In the genomic region with DNA sequence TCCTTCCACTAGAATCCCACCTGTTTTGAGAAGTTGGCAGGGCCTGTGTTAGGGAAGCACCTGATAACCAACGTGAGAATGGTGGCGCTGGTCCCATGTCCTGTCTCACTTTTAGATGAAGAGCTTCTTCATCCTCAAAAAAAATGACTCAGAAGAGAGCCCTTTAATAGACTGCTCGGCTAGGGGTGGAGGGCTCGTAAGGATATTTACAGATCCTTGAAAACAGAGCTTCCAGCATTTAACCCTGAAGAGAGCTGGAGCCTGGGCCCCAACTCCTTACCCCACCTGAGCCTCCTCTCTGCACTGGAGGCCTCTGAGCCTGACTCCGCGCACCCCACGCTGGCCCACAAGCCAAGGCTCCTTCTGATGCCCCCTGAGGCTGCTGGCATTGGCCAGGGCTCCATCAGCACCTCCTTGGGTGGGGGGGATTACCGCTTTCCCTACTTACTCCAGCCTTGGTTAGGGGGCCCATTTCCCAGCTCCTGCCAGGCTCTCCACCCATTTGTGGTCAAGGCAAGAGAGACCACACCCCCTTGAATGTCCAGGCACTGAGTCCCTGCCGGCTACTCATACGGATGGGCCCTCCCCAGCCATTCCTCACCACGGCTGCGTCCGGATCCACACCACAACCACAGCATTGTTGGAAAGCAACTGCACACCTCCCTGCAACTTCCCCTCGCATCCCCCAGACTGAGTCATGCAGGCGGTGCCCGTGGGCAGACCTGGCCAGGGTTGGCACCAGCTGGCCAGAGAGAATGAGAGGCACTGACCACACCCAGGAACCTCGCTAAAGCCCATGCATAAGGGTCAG, we compare ENCODE assay signal across 10 cellular contexts. TPM values are rescaled to one million over a fixed set of nuclear protein-coding genes. Genes with fewer than 3 reads are reported as not detected.
A peak's percentile ranks its signal among the peaks of the same experiment; 100 is the strongest.
DNase-seq lines count a peak whose midpoint lies in the region; ATAC-seq and TF ChIP-seq lines count a peak whose summit lies in the region.
"Had no signal": no experiment of that assay in that cellular context is flagged by ENCODE, and none has a peak within 500 bp of the region (broad histone marks: within the 10 kb centered on the region; RNA-seq: fewer than 3 reads in every experiment).

No MANE protein-coding gene starts in this region.

- no peak for TF ChIP-seq CTCF in PC-3 (conservative IDR thresholded peaks at IDR 0.05; ENCODE audit: low read depth, low read length)
- no peak for TF ChIP-seq CTCF in osteocyte (IDR thresholded peaks at IDR 0.05)
- TF ChIP-seq CTCF in OCI-LY7 (conservative IDR thresholded peaks at IDR 0.05; ENCODE audit: low read length): no peak

- ATAC-seq in PC-3: peak; percentile 72
- ATAC-seq in HG03139 (IDR thresholded peaks at IDR 0.05; ENCODE audit: unreplicated experiment): no peak

- TSS peak; percentile 73 for BruUV-seq in PC-3 (replicated peaks; lab: Mats Ljungman, UMichigan)
- BruUV-seq in OCI-LY7 (replicated peaks; lab: Mats Ljungman, UMichigan): no TSS peak

- H2AFZ ChIP-seq in PC-3 (ENCODE audit: low read length) (no peak overlapping the region), OCI-LY7 (ENCODE audit: low read length) (no peak overlapping the region)

- peaks cover 36% of the 10 kb centered on the region for H3K79me2 ChIP-seq in PC-3 (ENCODE audit: low read length)
- H3K79me2 ChIP-seq in OCI-LY7 (ENCODE audit: insufficient read depth, low read depth, low read length): no peaks in the 10 kb centered on the region

- peaks cover 18% of the 10 kb centered on the region for H3F3A ChIP-seq in PC-3 (ENCODE audit: low read length, unreplicated experiment)

- H4K20me1 ChIP-seq in PC-3 (ENCODE audit: low read length) (no peaks in the 10 kb centered on the region), OCI-LY7 (ENCODE audit: insufficient read depth, low read length) (no peaks in the 10 kb centered on the region)

- POLR2A ChIA-PET in PC-3 (lab: Charles Lee; ENCODE audit: unreplicated experiment): interaction anchor here (0.9 to 1.9 kb wide), 2 partner anchors 16 to 29 kb away, joined by 6 to 8 read pairs; no protein-coding TSS in a partner anchor
- POLR2A ChIA-PET in OCI-LY7 (lab: Charles Lee): no interaction called here

- H3K27ac Mint-ChIP-seq in osteocyte (ENCODE audit: unreplicated experiment): peak overlapping the region; percentile 66

- H3K9me2 ChIP-seq in PC-3 (replicated peaks; ENCODE audit: low read length) (no peaks in the 10 kb centered on the region), OCI-LY7 (ENCODE audit: insufficient read depth, low read length) (no peaks in the 10 kb centered on the region)

- H3K4me3 ChIP-seq in PC-3 (ENCODE audit: low read length) (peak overlapping the region; percentile 32; the same call in 1 of the 2 replicates), OCI-LY7 (ENCODE audit: low read depth, low read length, poor library complexity, severe bottlenecking) (no peak overlapping the region)
- H3K4me3 ChIP-seq: vagina had no signal

- intact Hi-C loops in PC-3 (cut with micrococcal nuclease): loop anchor here (2.0 to 5.0 kb wide), 3 partner anchors 30 to 59 kb away; partner anchors contain the start of gene LOXL1
- intact Hi-C loops in OCI-LY7 (cut with micrococcal nuclease; ENCODE audit: unreplicated experiment): no loop called here

- peak overlapping the region; percentile 73 for H3K9ac ChIP-seq in PC-3 (ENCODE audit: low read length)

- CTCF ChIA-PET in PC-3 (lab: Charles Lee) (interaction anchor here (0.6 to 0.8 kb wide), 3 partner anchors 16 to 172 kb away, joined by 3 to 6 read pairs (median 4); no protein-coding TSS in a partner anchor), OCI-LY7 (lab: Charles Lee; ENCODE audit: unreplicated experiment) (no interaction called here)

- H3K27ac ChIP-seq in PC-3 (ENCODE audit: low read length) (peak overlapping the region; percentile 97), epithelial cell of prostate (peak overlapping the region; percentile 56), OCI-LY7 (ENCODE audit: low read depth, low read length, poor library complexity, severe bottlenecking) (no peak overlapping the region)
- H3K27ac ChIP-seq: vagina had no signal

- no peak overlapping the region for H3K4me3 Mint-ChIP-seq in osteocyte (ENCODE audit: unreplicated experiment)

- H3K27me3 Mint-ChIP-seq in osteocyte (ENCODE audit: unreplicated experiment): no peaks in the 10 kb centered on the region

- H3K9me3 Mint-ChIP-seq in osteocyte (ENCODE audit: unreplicated experiment): no peaks in the 10 kb centered on the region

- DNase-seq in EH (ENCODE audit: low read depth): peak; percentile 94
- peak; percentile 98 for DNase-seq in PC-3
- DNase-seq in epithelial cell of prostate (ENCODE audit: low read depth, low spot score): peak; percentile 46
- DNase-seq in osteocyte (ENCODE audit: extremely low spot score, unreplicated experiment): no peak
- no peak for DNase-seq in OCI-LY7 (ENCODE audit: low spot score)
- no peak for DNase-seq in NCI-H2107 treated with DMSO at 0.1 percent for 48 hours (lab: John Stamatoyannopoulos, UW; ENCODE audit: unreplicated experiment)
- DNase-seq in cerebellum (ENCODE audit: low spot score): no peak
- DNase-seq: NCI-H2171 treated with DMSO at 0.1 percent for 48 hours had no signal

- peaks cover 1% of the 10 kb centered on the region; the same call in 1 of the 2 replicates for H3K36me3 ChIP-seq in PC-3 (ENCODE audit: low read depth, low read length)
- no peaks in the 10 kb centered on the region for H3K36me3 ChIP-seq in OCI-LY7 (ENCODE audit: insufficient read depth, low read length)
- H3K36me3 ChIP-seq: vagina had no signal

- H3K27me3 ChIP-seq in PC-3 (ENCODE audit: low read length): no peaks in the 10 kb centered on the region
- H3K27me3 ChIP-seq: vagina had no signal

- H3K4me1 ChIP-seq in PC-3 (ENCODE audit: insufficient read depth, low read length) (peaks cover 62% of the 10 kb centered on the region), OCI-LY7 (ENCODE audit: insufficient read depth, low read length, poor library complexity, severe bottlenecking) (peaks cover 22% of the 10 kb centered on the region)

- peaks cover 65% of the 10 kb centered on the region for H3K4me1 Mint-ChIP-seq in osteocyte (ENCODE audit: unreplicated experiment)

- H3K36me3 Mint-ChIP-seq in osteocyte (ENCODE audit: unreplicated experiment): peaks cover 8% of the 10 kb centered on the region

- H3K9me3 ChIP-seq in PC-3 (ENCODE audit: low read length): no peaks in the 10 kb centered on the region
- no peaks in the 10 kb centered on the region for H3K9me3 ChIP-seq in OCI-LY7 (ENCODE audit: low read length)
- H3K9me3 ChIP-seq: vagina had no signal

- H3K4me2 ChIP-seq in PC-3 (ENCODE audit: low read length) (peak overlapping the region; percentile 77), OCI-LY7 (ENCODE audit: low read length) (no peak overlapping the region)

RNA-seq across cellular contexts. Expression of gene LOXL1, which starts 30.2 kb away (rescaled TPM):
- total RNA-seq in PC-3 (2014; rRNA removed): 224 and 249 TPM in 2 replicates
- total RNA-seq in osteocyte: 398 and 417 TPM in 2 replicates
- total RNA-seq in OCI-LY7 (2014; rRNA removed; shearing (Covaris generic)): not detected in 2 replicates
- total RNA-seq in OCI-LY7 (2022): not detected in 2 replicates
- total RNA-seq in cerebellum: 5.5 TPM

RNA-seq across cellular contexts. Expression of gene STOML1, which starts 35.6 kb away (rescaled TPM):
- 10.1 and 12.0 TPM in 2 replicates for total RNA-seq in PC-3 (2014; rRNA removed)
- total RNA-seq in osteocyte: 17.1 and 18.3 TPM in 2 replicates
- total RNA-seq in OCI-LY7 (2014; rRNA removed; shearing (Covaris generic)): 5.7 and 8.0 TPM in 2 replicates
- total RNA-seq in OCI-LY7 (2022): 8.9 and 10.0 TPM in 2 replicates
- 14.2 TPM for total RNA-seq in cerebellum

RNA-seq across cellular contexts. Expression of gene PML, which starts 38.0 kb away (rescaled TPM):
- total RNA-seq in PC-3 (2014; rRNA removed): 18.7 and 41.0 TPM in 2 replicates
- 60.6 and 63.1 TPM in 2 replicates for total RNA-seq in osteocyte
- 9.6 and 16.9 TPM in 2 replicates for total RNA-seq in OCI-LY7 (2014; rRNA removed; shearing (Covaris generic))
- 26.1 and 28.1 TPM in 2 replicates for total RNA-seq in OCI-LY7 (2022)
- 13.1 TPM for total RNA-seq in cerebellum

Comparison
In these comparisons a context has a peak if more than half of its experiments do, and no peak if none do; other contexts are left out.
1. DNase-seq: peak in EH (single experiment), PC-3 (single experiment) and epithelial cell of prostate (single experiment); none in osteocyte (single experiment), OCI-LY7 (single experiment), NCI-H2107 treated with DMSO at 0.1 percent for 48 hours (single experiment) and cerebellum (single experiment).
2. RNA of gene LOXL1, which starts 30.2 kb away (total RNA-seq): 398 to 417 TPM in osteocyte and 224 to 249 TPM in PC-3; 5.5 TPM in cerebellum (single experiment) and not detected in OCI-LY7; every median in the first group is over 10 times any median in the second.